Comparison of ENCODE assay signal across 29 cellular contexts in the genomic region with DNA sequence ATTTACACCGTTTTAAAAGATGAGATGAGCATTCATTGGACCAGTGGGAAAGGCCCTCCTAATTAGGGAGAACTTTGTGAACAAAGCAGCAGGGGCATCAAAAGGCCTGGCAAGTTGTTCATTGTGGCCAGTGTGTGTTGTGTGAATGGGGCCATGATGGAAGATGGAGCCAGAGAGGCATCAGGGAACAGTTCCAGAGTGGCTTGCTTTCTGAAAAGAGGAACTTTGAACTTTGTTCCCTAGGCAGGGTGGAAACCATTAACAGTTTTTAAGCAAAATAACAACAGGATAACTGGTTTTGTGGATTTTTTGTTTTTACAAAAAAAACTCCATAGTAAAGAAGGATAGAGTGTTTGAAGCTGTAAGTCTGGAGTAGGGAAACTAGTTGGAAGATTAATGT. TPM values are rescaled to one million over a fixed set of nuclear protein-coding genes. Genes with fewer than 3 reads are reported as not detected.
"Had no signal": no experiment of that assay in that cellular context is flagged by ENCODE, and none has a peak within 500 bp of the region (broad histone marks: within the 10 kb centered on the region; RNA-seq: fewer than 3 reads in every experiment).

No MANE protein-coding gene starts in this region.

- H3K4me1 ChIP-seq: ascending aorta, body of pancreas, SJSA1 had no signal

- H3K4me1 Mint-ChIP-seq: activated naive CD8-positive, alpha-beta T cell treated with anti-CD3 and anti-CD28 coated beads, Interleukin-2, amount 50 U/mL, for 24 hours had no signal

- H3K27ac ChIP-seq: ascending aorta, body of pancreas, SJSA1, VCaP had no signal

- H3K4me3 Mint-ChIP-seq: activated CD4-positive, alpha-beta T cell treated with anti-CD3 and anti-CD28 coated beads for 36 hours; activated CD8-positive, alpha-beta T cell treated with anti-CD3 and anti-CD28 coated beads for 36 hours; activated naive CD8-positive, alpha-beta T cell treated with anti-CD3 and anti-CD28 coated beads, Interleukin-2, amount 50 U/mL, for 24 hours; activated T-cell treated with anti-CD3 and anti-CD28 coated beads, Interleukin-2, amount 50 U/mL, for 72 hours; T-helper 1 cell treated with Interleukin-12 subunit alpha and Interleukin-12 subunit beta and Interleukin-4 antibody, amounts not matched to agents 30 μg/mL and 1 μg/mL, for 36 hours had no signal

- H3K9me3 ChIP-seq: ascending aorta, body of pancreas, SJSA1 had no signal

- DNase-seq: activated CD4-positive, alpha-beta T cell treated with anti-CD3 and anti-CD28 coated beads for 36 hours; activated CD4-positive, CD25-positive, alpha-beta regulatory T cell; activated CD8-positive, alpha-beta memory T cell treated with anti-CD3 and anti-CD28 coated beads, Interleukin-2, amount 50 U/mL, for 4 hours; activated CD8-positive, alpha-beta T cell treated with anti-CD3 and anti-CD28 coated beads for 36 hours; activated naive CD4-positive, alpha-beta T cell treated with Interleukin-2 at 50 U/mL for 16 hours; activated naive CD8-positive, alpha-beta T cell treated with anti-CD3 and anti-CD28 coated beads, Interleukin-2, amount 50 U/mL, for 24 hours; activated T-cell treated with anti-CD3 and anti-CD28 coated beads, Interleukin-2, amount 50 U/mL, for 72 hours; amniotic stem cell; body of pancreas; MV-4-11; NCI-H1092 treated with DMSO at 0.1 percent for 48 hours; NCI-H1417 treated with DMSO at 0.1 percent for 48 hours; NCI-H1694; NCI-H2029; NCI-H2107; NCI-H2171 treated with DMSO at 0.1 percent for 48 hours; NCI-H226; NCI-H510A; NCI-H526 treated with DMSO at 0.1 percent for 48 hours; NK-92 treated with Interleukin-12 subunit alpha and Interleukin-12 subunit beta, amount 100 ng/mL, for 24 hours; SHP77; T1000 had no signal

- H3K27me3 Mint-ChIP-seq: activated CD4-positive, alpha-beta T cell treated with anti-CD3 and anti-CD28 coated beads for 36 hours; activated CD8-positive, alpha-beta T cell treated with anti-CD3 and anti-CD28 coated beads for 36 hours; activated naive CD8-positive, alpha-beta T cell treated with anti-CD3 and anti-CD28 coated beads, Interleukin-2, amount 50 U/mL, for 24 hours had no signal

- ATAC-seq: activated CD4-positive, alpha-beta T cell treated with anti-CD3 and anti-CD28 coated beads for 36 hours; activated CD8-positive, alpha-beta T cell treated with anti-CD3 and anti-CD28 coated beads for 36 hours; activated naive CD4-positive, alpha-beta T cell treated with anti-CD3 and anti-CD28 coated beads, Interleukin-2, amount 50 U/mL, for 72 hours; activated naive CD8-positive, alpha-beta T cell treated with anti-CD3 and anti-CD28 coated beads, Interleukin-2, amount 50 U/mL, for 24 hours; activated T-cell treated with anti-CD3 and anti-CD28 coated beads, Interleukin-2, amount 50 U/mL, for 72 hours; body of pancreas; K562; SK-N-SH treated with all-trans-retinoic acid at 6 μM for 48 hours had no signal

- H3K27ac Mint-ChIP-seq: activated CD4-positive, alpha-beta T cell treated with anti-CD3 and anti-CD28 coated beads for 36 hours; activated CD8-positive, alpha-beta T cell treated with anti-CD3 and anti-CD28 coated beads for 36 hours; activated naive CD4-positive, alpha-beta T cell treated with anti-CD3 and anti-CD28 coated beads, Interleukin-2, amount 50 U/mL, for 72 hours; activated naive CD8-positive, alpha-beta T cell treated with anti-CD3 and anti-CD28 coated beads, Interleukin-2, amount 50 U/mL, for 24 hours; activated T-cell treated with anti-CD3 and anti-CD28 coated beads, Interleukin-2, amount 50 U/mL, for 72 hours; T-helper 1 cell treated with Interleukin-12 subunit alpha and Interleukin-12 subunit beta and Interleukin-4 antibody, amounts not matched to agents 30 μg/mL and 1 μg/mL, for 36 hours had no signal

- H3K4me3 ChIP-seq: ascending aorta, body of pancreas, K562, SJSA1 had no signal

- H3K9me3 Mint-ChIP-seq: activated CD8-positive, alpha-beta T cell treated with anti-CD3 and anti-CD28 coated beads for 36 hours; activated naive CD4-positive, alpha-beta T cell treated with anti-CD3 and anti-CD28 coated beads, Interleukin-2, amount 50 U/mL, for 72 hours; activated naive CD8-positive, alpha-beta T cell treated with anti-CD3 and anti-CD28 coated beads, Interleukin-2, amount 50 U/mL, for 24 hours; activated T-cell treated with anti-CD3 and anti-CD28 coated beads, Interleukin-2, amount 50 U/mL, for 72 hours; T-helper 1 cell treated with Interleukin-12 subunit alpha and Interleukin-12 subunit beta and Interleukin-4 antibody, amounts not matched to agents 30 μg/mL and 1 μg/mL, for 36 hours had no signal

- H3K36me3 ChIP-seq: ascending aorta had no signal

- H3K27me3 ChIP-seq: ascending aorta, body of pancreas, SJSA1 had no signal

RNA-seq across cellular contexts. Expression of a gene that starts 12.5 kb away (rescaled TPM):
- total RNA-seq: ascending aorta had no signal

RNA-seq across cellular contexts. Expression of a gene that starts 53.3 kb away (rescaled TPM):
- total RNA-seq: ascending aorta had no signal
